Comparison of ENCODE assay signal across 25 cellular contexts in the genomic region with DNA sequence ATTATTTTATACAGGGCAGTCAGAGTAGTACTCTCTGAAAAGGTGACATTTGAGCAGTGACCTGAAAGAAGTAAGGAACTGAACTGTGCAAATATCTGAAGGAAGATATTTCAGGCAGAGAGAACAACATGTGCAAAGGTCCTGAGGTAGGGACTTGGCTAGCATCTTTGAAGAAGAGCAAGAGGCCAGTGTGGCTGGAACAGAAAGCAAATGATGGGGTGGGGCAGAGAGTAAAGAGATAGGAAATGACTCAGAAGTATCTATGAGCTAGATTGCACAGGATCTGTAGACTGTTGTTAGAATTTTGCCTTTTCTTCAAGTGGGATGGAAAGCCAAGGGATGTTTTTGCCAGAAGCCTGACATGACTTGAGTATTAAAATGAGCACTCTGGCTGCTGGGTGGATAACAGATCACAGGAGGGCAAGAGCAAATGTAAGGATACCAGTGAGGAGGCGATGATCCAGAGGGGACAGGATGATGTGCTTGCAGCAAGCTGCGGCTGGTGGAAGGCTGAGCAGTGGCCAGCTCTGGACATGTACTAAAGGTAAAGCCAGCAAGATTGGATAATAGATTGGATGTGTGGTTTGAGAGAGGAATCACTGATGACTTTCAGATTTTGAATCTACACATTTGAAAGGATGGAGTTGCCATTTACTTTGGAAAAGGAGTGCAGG. TPM values are rescaled to one million over a fixed set of nuclear protein-coding genes. Genes with fewer than 3 reads are reported as not detected.
DNase-seq lines count a peak whose midpoint lies in the region; ATAC-seq, FAIRE-seq and TF ChIP-seq lines count a peak whose summit lies in the region.
"Had no signal": no experiment of that assay in that cellular context is flagged by ENCODE, and none has a peak within 500 bp of the region (broad histone marks: within the 10 kb centered on the region; RNA-seq: fewer than 3 reads in every experiment).

No MANE protein-coding gene starts in this region.

- no peaks in the 10 kb centered on the region for H3K9me1 ChIP-seq in K562 (ENCODE audit: control insufficient read depth, insufficient read depth, low read length)

- POLR2A ChIA-PET in HEK293 (lab: Yijun Ruan, JAX) (interaction anchor here (0.6 kb wide), 1 partner anchor 1001 kb away, joined by 5 read pairs; no protein-coding TSS in a partner anchor), K562 (lab: Yijun Ruan, JAX) (interaction anchor here (0.6 to 0.7 kb wide), 2 partner anchors 25 to 251 kb away, joined by 3 read pairs; no protein-coding TSS in a partner anchor)

- CTCF ChIA-PET in HEK293 (lab: Yijun Ruan, JAX) (interaction anchor here (0.6 kb wide), 1 partner anchor 430 kb away, joined by 3 read pairs; no protein-coding TSS in a partner anchor), K562 (lab: Yijun Ruan, JAX; ENCODE audit: low intra/inter-chr PET ratio) (no interaction called here)

- no TSS peak for BruUV-seq in K562 (replicated peaks; lab: Mats Ljungman, UMichigan)

- H4K20me1 ChIP-seq in K562 (replicated peaks; ENCODE audit: control insufficient read depth, insufficient read depth, low read length) = no peaks in the 10 kb centered on the region

- ATAC-seq in K562 = no peak
- ATAC-seq: Panc1 had no signal

- H3K4me3 ChIP-seq in HEK293 (ENCODE audit: low read depth, low read length) = no peak overlapping the region
- H3K4me3 ChIP-seq in K562 = no peak overlapping the region
- no peak overlapping the region for H3K4me3 ChIP-seq in left ventricle myocardium inferior
- H3K4me3 ChIP-seq: GM23248, SK-N-MC had no signal

- no peak for TF ChIP-seq POLR2A in K562 (conservative IDR thresholded peaks at IDR 0.05)

- DNase-seq in LHCN-M2 (ENCODE audit: low read depth) (peak; percentile 12), K562 (ENCODE audit: extremely low read depth in 1 of 4, low spot score in 3 of 4) (no peak), islet precursor cell (peak; percentile 21), DMS 273 treated with DMSO at 0.1 percent for 48 hours (lab: John Stamatoyannopoulos, UW) (no peak), GM19238 (ENCODE audit: insufficient read length, low spot score) (no peak), left ventricle myocardium inferior (no peak)
- DNase-seq: Calu3, GM23248, H7, HFFc6, IMR-90, NCI-H1092, NCI-H1417 treated with DMSO at 0.1 percent for 48 hours, NCI-H1694 treated with DMSO at 0.1 percent for 48 hours, NCI-H2081 treated with DMSO at 0.1 percent for 48 hours, NCI-H2171, NCI-H226, NCI-H510A, NCI-H69, SIG-M5 had no signal

- H3K27me3 ChIP-seq in K562 (ENCODE audit: control insufficient read depth in 2 of 2, insufficient read depth in 2 of 2, low read length in 2 of 2) (peaks cover 11 to 26% of the 10 kb centered on the region in 2 experiments; a peak in 4 of 5 replicates), left ventricle myocardium inferior (ENCODE audit: low read depth) (no peaks in the 10 kb centered on the region)

- H3K36me3 ChIP-seq in HEK293 (ENCODE audit: control insufficient read depth in 2 of 2, insufficient read depth in 1 of 2, low read length in 2 of 2) (no peaks in the 10 kb centered on the region), K562 (ENCODE audit: control insufficient read depth, insufficient read depth, low read length) (no peaks in the 10 kb centered on the region), left ventricle myocardium inferior (no peaks in the 10 kb centered on the region)

- in situ Hi-C loops in K562 (cut with MboI) = loop anchor here (10.0 kb wide), 1 partner anchor 696 kb away; no protein-coding TSS in a partner anchor

- no peak for TF ChIP-seq RAD21 in K562 (CRISPR knock-in tag; conservative IDR thresholded peaks at IDR 0.05 in 1 of 2, IDR thresholded peaks at IDR 0.05 in 1 of 2)

- no peak overlapping the region for H3K4me2 ChIP-seq in K562 (ENCODE audit: insufficient read depth, low read length)
- H3K4me2 ChIP-seq: KMS-11 had no signal

- H2AFZ ChIP-seq in K562 (ENCODE audit: low read depth, low read length) = no peak overlapping the region
- H2AFZ ChIP-seq: GM23248 had no signal

- no peaks in the 10 kb centered on the region for H3K79me2 ChIP-seq in K562 (ENCODE audit: control insufficient read depth, insufficient read depth, low read length)

- no peak for TF ChIP-seq EP300 in K562 (IDR thresholded peaks at IDR 0.05; ENCODE audit: low read length)

- intact Hi-C loops in K562 (cut with micrococcal nuclease) (no loop called here), left ventricle myocardium inferior (cut with micrococcal nuclease) (no loop called here)

- H3K27ac ChIP-seq in HEK293 (ENCODE audit: extremely low read depth, low read depth, low read length) (no peak overlapping the region), K562 (ENCODE audit: extremely low read depth, low read depth, low read length) (no peak overlapping the region), left ventricle myocardium inferior (replicated peaks) (no peak overlapping the region)
- H3K27ac ChIP-seq: GM23248, KMS-11, SK-N-MC had no signal

- no peaks in the 10 kb centered on the region for H3K4me1 ChIP-seq in HEK293 (ENCODE audit: control insufficient read depth, insufficient read depth, low read length)
- no peaks in the 10 kb centered on the region for H3K4me1 ChIP-seq in K562 (replicated peaks in 1 of 2; ENCODE audit: control insufficient read depth in 2 of 2, insufficient read depth in 2 of 2, low read length in 2 of 2)
- H3K4me1 ChIP-seq in left ventricle myocardium inferior = no peaks in the 10 kb centered on the region

- 0% methylated on average over 2 of the region's 2 CpGs for WGBS in K562 (ENCODE audit: insufficient coverage, low coverage, missing lambda C conversion rate)

- no peak for FAIRE-seq in K562 (lab: Jason Lieb, UNC)
- FAIRE-seq: GM18507 had no signal

- no peak overlapping the region for H3K9ac ChIP-seq in K562 (ENCODE audit: insufficient read depth in 1 of 2, low read depth in 2 of 2, low read length in 2 of 2)
- H3K9ac ChIP-seq: GM23248, KMS-11 had no signal

- H3K9me3 ChIP-seq in HEK293 (ENCODE audit: control insufficient read depth, insufficient read depth, low read depth, low read length) (no peaks in the 10 kb centered on the region), K562 (replicated peaks; ENCODE audit: control insufficient read depth, insufficient read depth, low read depth, low read length) (no peaks in the 10 kb centered on the region), left ventricle myocardium inferior (replicated peaks) (no peaks in the 10 kb centered on the region)

- no peak for TF ChIP-seq CTCF in HEK293 (tag by site-specific recombination; IDR thresholded peaks at IDR 0.05)
- TF ChIP-seq CTCF in K562 (IDR thresholded peaks at IDR 0.05 in 2 of 3, conservative IDR thresholded peaks at IDR 0.05 in 1 of 3; ENCODE audit: insufficient read depth in 2 of 3, low read depth in 1 of 3, low read length in 3 of 3) = no peak
- no peak for TF ChIP-seq CTCF in left ventricle myocardium inferior (IDR thresholded peaks at IDR 0.05; ENCODE audit: borderline replicate concordance)

TF ChIP-seq in HEK293, 187 proteins besides CTCF, POLR2A, EP300 and RAD21:
- TF ChIP-seq ZNF623 (tag by site-specific recombination; IDR thresholded peaks at IDR 0.05) (peak; percentile 84), TRIM28 (IDR thresholded peaks at IDR 0.05; ENCODE audit: borderline replicate concordance, low read length) (no peak)

TF ChIP-seq in K562, 482 proteins besides CTCF, POLR2A, EP300 and RAD21:
- no peak for TF ChIP-seq CSDE1 (IDR thresholded peaks at IDR 0.05)
- TF ChIP-seq RBM25 (IDR thresholded peaks at IDR 0.05; ENCODE audit: low read depth, low read length, severe bottlenecking) = peak; percentile 51
TF ChIP-seq in K562: peak in this region for 1.

RNA-seq across cellular contexts. Expression of gene TTC12, which starts 33.2 kb away (rescaled TPM):
- total RNA-seq in LHCN-M2 (2014; rRNA removed) (14.0 and 15.2 TPM in 2 replicates), K562 (2014; rRNA removed) (10.0 and 18.9 TPM in 2 replicates), K562 (2014; rRNA removed; fragmentation: Illumina TruSeq; extraction: Trizol) (15.1 and 15.3 TPM in 2 replicates), K562 (2015; rRNA removed; fragmentation: Illumina TruSeq; extraction: Trizol) (16.0 and 18.9 TPM in 2 replicates), K562 (2021) (8.4 and 8.5 TPM in 2 replicates), left ventricle myocardium inferior (5.5 TPM)
- 8.1 TPM for polyA plus RNA-seq in LHCN-M2 (2012)
- total RNA-seq in K562 (2011; cell fraction: chromatin; rRNA removed; ENCODE audit: low replicate concordance) = 28.3 and 44.1 TPM in 2 replicates
- total RNA-seq in K562 (2011; cell fraction: nucleolus; rRNA removed) = 12.5 and 15.3 TPM in 2 replicates
- total RNA-seq in K562 (2011; cell fraction: nucleoplasm; rRNA removed) = 13.1 and 21.4 TPM in 2 replicates
- polyA plus RNA-seq in K562 (2011; rRNA removed) (10.2 and 13.4 TPM in 2 replicates), K562 (2014; fragmentation: Illumina TruSeq; extraction: Trizol) (12.1 and 14.0 TPM in 2 replicates), K562 (2014; fragmentation: Nextera tagmentation; extraction: Ambion mirVana) (1 to 10 TPM; 5.1 to 9.1 TPM), K562 (2014; rRNA removed) (9.4 and 19.9 TPM in 2 replicates)
- polyA plus RNA-seq in K562 (2011; cell fraction: cytosol; rRNA removed) = 4.3 and 4.8 TPM in 2 replicates
- 37.7 and 40.7 TPM in 2 replicates for polyA plus RNA-seq in K562 (2011; cell fraction: nucleus; rRNA removed)
- 7.1 and 9.9 TPM in 2 replicates for polyA plus RNA-seq in K562 (2012)
- 13.0 and 20.5 TPM in 2 replicates for polyA minus RNA-seq in K562 (2011; rRNA and poly(A)+ RNA removed)
- 2.5 and 7.3 TPM in 2 replicates for polyA minus RNA-seq in K562 (2011; cell fraction: cytosol; rRNA and poly(A)+ RNA removed)
- polyA minus RNA-seq in K562 (2011; cell fraction: nucleus; rRNA and poly(A)+ RNA removed) = 26.5 and 41.2 TPM in 2 replicates

Comparison
In these comparisons a context has a peak if more than half of its experiments do, and no peak if none do; other contexts are left out.
1. DNase-seq: peak in LHCN-M2 (single experiment) and islet precursor cell (single experiment); none in K562 (0 of 4), DMS 273 treated with DMSO at 0.1 percent for 48 hours (single experiment), GM19238 (single experiment) and left ventricle myocardium inferior (single experiment).